Comparison of ENCODE assay signal across 11 cellular contexts in the genomic region with DNA sequence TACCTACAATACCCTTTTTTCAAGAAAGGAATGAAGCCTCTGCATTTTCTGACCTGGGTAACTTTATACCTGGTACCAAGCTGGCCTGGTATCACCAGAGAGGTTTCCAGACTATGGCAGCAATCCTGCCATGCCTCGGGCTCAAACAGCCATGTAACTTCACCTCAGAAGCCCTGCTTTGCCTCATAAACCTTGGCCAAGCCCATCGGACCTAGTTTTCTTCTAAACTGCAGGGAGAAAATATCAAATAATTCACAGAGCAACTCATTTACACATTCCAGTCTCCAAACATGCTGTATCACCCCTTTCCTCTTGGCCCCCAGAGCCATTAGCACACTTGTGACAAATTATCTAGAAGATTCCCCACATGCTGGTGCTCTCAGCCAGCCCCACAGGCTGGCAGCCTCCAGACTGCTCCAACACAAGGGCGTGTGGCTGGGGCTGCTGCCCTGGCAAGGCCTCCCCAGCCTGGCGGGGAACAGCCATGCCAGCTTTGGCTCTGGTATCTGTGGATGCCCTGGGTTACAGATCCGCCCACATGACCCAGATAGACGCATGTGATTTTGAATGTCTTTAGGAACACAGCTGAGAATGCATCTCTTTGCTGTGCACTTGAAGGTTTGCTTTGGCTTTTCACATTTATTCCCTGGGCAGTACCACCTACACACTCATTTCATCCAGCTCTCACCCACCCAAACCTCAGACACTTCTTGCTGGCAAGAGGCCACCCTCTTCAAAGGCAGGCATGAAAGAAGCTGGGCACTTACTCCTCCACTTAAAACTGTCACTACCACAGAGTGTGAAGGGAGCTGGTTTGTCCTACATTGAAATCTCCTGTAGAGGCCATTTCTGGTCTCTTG.
DNase-seq lines count a peak whose midpoint lies in the region; ATAC-seq, FAIRE-seq and TF ChIP-seq lines count a peak whose summit lies in the region.
"Had no signal": no experiment of that assay in that cellular context is flagged by ENCODE, and none has a peak within 500 bp of the region (broad histone marks: within the 10 kb centered on the region; RNA-seq: fewer than 3 reads in every experiment).

No MANE protein-coding gene starts in this region.

- H3K36me3 ChIP-seq in aorta (ENCODE audit: control insufficient read depth in 1 of 2, insufficient read depth in 2 of 2, low read length in 1 of 2) = no peaks in the 10 kb centered on the region

- FAIRE-seq in urothelium cell line (lab: Jason Lieb, UNC) = no peak

- no peak for TF ChIP-seq CTCF in dorsolateral prefrontal cortex (IDR thresholded peaks at IDR 0.05 in 54 of 56, conservative IDR thresholded peaks at IDR 0.05 in 2 of 56; ENCODE audit: low read depth in 1 of 56, partially characterized antibody in 56 of 56)
- TF ChIP-seq CTCF in natural killer cell (IDR thresholded peaks at IDR 0.05) = no peak

- peaks cover 42% of the 10 kb centered on the region for H3K4me1 Mint-ChIP-seq in activated CD8-positive, alpha-beta memory T cell treated with anti-CD3 and anti-CD28 coated beads, Interleukin-2, amount 10 ng/mL, durations not matched to agents 7 days and 5 days
- peaks cover 46 to 49% of the 10 kb centered on the region in 2 donors for H3K4me1 Mint-ChIP-seq in natural killer cell

- H3K27me3 ChIP-seq in dorsolateral prefrontal cortex (peaks cover 0 to 5% (median 0%) of the 10 kb centered on the region in 45 donors), aorta (ENCODE audit: control insufficient read depth in 1 of 2, insufficient read depth in 2 of 2, low read length in 1 of 2) (no peaks in the 10 kb centered on the region)

- no peak overlapping the region for H3K4me3 ChIP-seq in dorsolateral prefrontal cortex
- no peak overlapping the region for H3K4me3 ChIP-seq in aorta (ENCODE audit: low read length in 2 of 2)

- peaks cover 11% of the 10 kb centered on the region for H3K27me3 Mint-ChIP-seq in activated CD8-positive, alpha-beta memory T cell treated with anti-CD3 and anti-CD28 coated beads, Interleukin-2, amount 10 ng/mL, durations not matched to agents 7 days and 5 days
- H3K27me3 Mint-ChIP-seq in natural killer cell (ENCODE audit: low read depth in 2 of 2) = peaks cover 0 to 3% of the 10 kb centered on the region in 2 donors

- no peak overlapping the region for H3K4me3 Mint-ChIP-seq in activated CD8-positive, alpha-beta memory T cell treated with anti-CD3 and anti-CD28 coated beads, Interleukin-2, amount 10 ng/mL, durations not matched to agents 7 days and 5 days
- H3K4me3 Mint-ChIP-seq in natural killer cell = peak overlapping the region; percentile 79
- H3K4me3 Mint-ChIP-seq: endodermal cell had no signal

- no peak for ATAC-seq in activated CD8-positive, alpha-beta memory T cell treated with anti-CD3 and anti-CD28 coated beads, Interleukin-2, amount 10 ng/mL, durations not matched to agents 7 days and 5 days
- peak; percentile 27 to 58 (median 34) for ATAC-seq in natural killer cell
- ATAC-seq in aorta (ENCODE audit: low FRiP score) = peak; percentile 43

- H3K4me1 ChIP-seq in aorta (ENCODE audit: control insufficient read depth in 1 of 2, insufficient read depth in 2 of 2, low read length in 2 of 2) = peaks cover 0 to 4% of the 10 kb centered on the region in 2 donors

- CTCF ChIA-PET in activated CD8-positive, alpha-beta memory T cell treated with anti-CD3 and anti-CD28 coated beads, Interleukin-2, amount 10 ng/mL, durations not matched to agents 7 days and 5 days (lab: Charles Lee) = interaction anchor here (1.4 kb wide), 1 partner anchor 35 kb away, joined by 6 read pairs; no protein-coding TSS in a partner anchor

- no peak for DNase-seq in activated CD8-positive, alpha-beta memory T cell treated with anti-CD3 and anti-CD28 coated beads, Interleukin-2, amount 10 ng/mL, durations not matched to agents 7 days and 5 days
- no peak for DNase-seq in activated CD8-positive, alpha-beta memory T cell treated with anti-CD3 and anti-CD28 coated beads for 24 hours
- DNase-seq in dorsolateral prefrontal cortex (peak in 9 of 10 donors; percentile 37 to 88 (median 66)), natural killer cell (peak; percentile 24), aorta (peak in 1 of 2 donors; percentile 57), DMS 273 treated with DMSO at 0.1 percent for 48 hours (lab: John Stamatoyannopoulos, UW) (no peak), urothelium cell line (ENCODE audit: low spot score) (no peak), mesenteric fat pad (ENCODE audit: low spot score) (no peak)
- DNase-seq: activated effector memory CD4-positive, alpha-beta T cell treated with anti-CD3 and anti-CD28 coated beads, Interleukin-2, amount 50 U/mL, for 16 hours; endodermal cell; NCI-H1417 treated with DMSO at 0.1 percent for 48 hours had no signal

- intact Hi-C loops in dorsolateral prefrontal cortex (cut with DNase I) = loop anchor here in 1 of 2 donors (1.0 kb wide), 1 partner anchor 21 kb away; no protein-coding TSS in a partner anchor
- intact Hi-C loops in natural killer cell (cut with micrococcal nuclease) = loop anchor here (1.0 to 10.0 kb wide), 4 partner anchors 8 to 663 kb away; partner anchors contain the start of gene ABCD3
- intact Hi-C loops in aorta (cut with DNase I) = no loop called here

- H3K9me3 Mint-ChIP-seq in activated CD8-positive, alpha-beta memory T cell treated with anti-CD3 and anti-CD28 coated beads, Interleukin-2, amount 10 ng/mL, durations not matched to agents 7 days and 5 days (ENCODE audit: low read depth) = peaks cover 3% of the 10 kb centered on the region
- peaks cover 2% of the 10 kb centered on the region in 2 donors for H3K9me3 Mint-ChIP-seq in natural killer cell

- H3K27ac ChIP-seq in dorsolateral prefrontal cortex (peak overlapping the region in 18 of 59 donors; percentile 2 to 81 (median 34)), aorta (ENCODE audit: low read depth in 1 of 2, low read length in 2 of 2) (peak overlapping the region in 1 of 2 donors; percentile 48)

- H3K36me3 Mint-ChIP-seq in activated CD8-positive, alpha-beta memory T cell treated with anti-CD3 and anti-CD28 coated beads, Interleukin-2, amount 10 ng/mL, durations not matched to agents 7 days and 5 days = peaks cover 7% of the 10 kb centered on the region
- no peaks in the 10 kb centered on the region for H3K36me3 Mint-ChIP-seq in natural killer cell

- no peaks in the 10 kb centered on the region for H3K9me3 ChIP-seq in aorta (ENCODE audit: control insufficient read depth, low read length)

- H3K27ac Mint-ChIP-seq in activated CD8-positive, alpha-beta memory T cell treated with anti-CD3 and anti-CD28 coated beads, Interleukin-2, amount 10 ng/mL, durations not matched to agents 7 days and 5 days = peak overlapping the region; percentile 54
- peak overlapping the region; percentile 97 for H3K27ac Mint-ChIP-seq in natural killer cell
- H3K27ac Mint-ChIP-seq: endodermal cell had no signal

- WGBS in aorta, 2 donors = 8 to 11% methylated on average over 6 of the region's 6 CpGs

Comparison
In these comparisons a context has a peak if more than half of its experiments do, and no peak if none do; other contexts are left out.
1. DNase-seq: peak in dorsolateral prefrontal cortex (9 of 10) and natural killer cell (single experiment); none in activated CD8-positive, alpha-beta memory T cell treated with anti-CD3 and anti-CD28 coated beads, Interleukin-2, amount 10 ng/mL, durations not matched to agents 7 days and 5 days (single experiment), activated CD8-positive, alpha-beta memory T cell treated with anti-CD3 and anti-CD28 coated beads for 24 hours (single experiment), DMS 273 treated with DMSO at 0.1 percent for 48 hours (single experiment), urothelium cell line (single experiment) and mesenteric fat pad (single experiment).